Comparison of ENCODE assay signal across 1 cellular context in the genomic region with DNA sequence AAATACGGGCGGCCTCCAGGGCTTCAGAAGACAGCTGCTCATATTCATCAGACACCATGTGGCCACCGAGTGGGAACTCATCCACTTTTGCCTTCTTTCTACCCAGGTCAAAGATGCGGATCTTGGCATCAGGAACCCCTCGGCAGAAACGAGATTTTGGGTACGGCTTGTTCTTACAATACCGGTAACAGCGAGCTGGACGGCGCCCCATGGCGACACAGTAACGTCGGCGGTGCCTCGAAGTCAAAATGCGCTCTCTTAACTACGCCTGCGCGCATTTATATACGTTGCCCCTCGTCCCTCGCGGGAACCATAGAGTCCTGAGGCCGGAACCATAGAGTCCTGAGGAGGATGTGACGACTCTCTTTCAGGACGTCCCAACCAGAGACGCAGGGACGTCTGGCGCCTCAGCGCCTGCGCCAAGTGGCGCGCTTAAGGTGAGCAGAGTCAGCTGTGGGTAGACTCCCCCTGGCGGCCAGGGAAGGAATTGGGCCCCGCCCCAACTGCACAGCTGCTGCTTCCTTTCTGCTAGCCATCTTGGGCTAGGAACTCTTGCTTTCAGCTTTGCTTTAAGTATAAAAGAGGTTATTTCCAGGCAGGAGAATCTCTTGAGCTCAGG.
TF ChIP-seq lines count a peak whose summit lies in the region.

A gene (minus strand): TSS at position 256 of the 619 bp plus-strand sequence. CDS start 45 bp downstream, at position 211.

TF ChIP-seq in HCT116, 20 proteins besides CTCF, POLR2A, EP300 and RAD21 (continued from another document):
- TF ChIP-seq, protein P1, sequence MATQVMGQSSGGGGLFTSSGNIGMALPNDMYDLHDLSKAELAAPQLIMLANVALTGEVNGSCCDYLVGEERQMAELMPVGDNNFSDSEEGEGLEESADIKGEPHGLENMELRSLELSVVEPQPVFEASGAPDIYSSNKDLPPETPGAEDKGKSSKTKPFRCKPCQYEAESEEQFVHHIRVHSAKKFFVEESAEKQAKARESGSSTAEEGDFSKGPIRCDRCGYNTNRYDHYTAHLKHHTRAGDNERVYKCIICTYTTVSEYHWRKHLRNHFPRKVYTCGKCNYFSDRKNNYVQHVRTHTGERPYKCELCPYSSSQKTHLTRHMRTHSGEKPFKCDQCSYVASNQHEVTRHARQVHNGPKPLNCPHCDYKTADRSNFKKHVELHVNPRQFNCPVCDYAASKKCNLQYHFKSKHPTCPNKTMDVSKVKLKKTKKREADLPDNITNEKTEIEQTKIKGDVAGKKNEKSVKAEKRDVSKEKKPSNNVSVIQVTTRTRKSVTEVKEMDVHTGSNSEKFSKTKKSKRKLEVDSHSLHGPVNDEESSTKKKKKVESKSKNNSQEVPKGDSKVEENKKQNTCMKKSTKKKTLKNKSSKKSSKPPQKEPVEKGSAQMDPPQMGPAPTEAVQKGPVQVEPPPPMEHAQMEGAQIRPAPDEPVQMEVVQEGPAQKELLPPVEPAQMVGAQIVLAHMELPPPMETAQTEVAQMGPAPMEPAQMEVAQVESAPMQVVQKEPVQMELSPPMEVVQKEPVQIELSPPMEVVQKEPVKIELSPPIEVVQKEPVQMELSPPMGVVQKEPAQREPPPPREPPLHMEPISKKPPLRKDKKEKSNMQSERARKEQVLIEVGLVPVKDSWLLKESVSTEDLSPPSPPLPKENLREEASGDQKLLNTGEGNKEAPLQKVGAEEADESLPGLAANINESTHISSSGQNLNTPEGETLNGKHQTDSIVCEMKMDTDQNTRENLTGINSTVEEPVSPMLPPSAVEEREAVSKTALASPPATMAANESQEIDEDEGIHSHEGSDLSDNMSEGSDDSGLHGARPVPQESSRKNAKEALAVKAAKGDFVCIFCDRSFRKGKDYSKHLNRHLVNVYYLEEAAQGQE (IDR thresholded peaks at IDR 0.05; ENCODE audit: low read depth): no peak
- TF ChIP-seq EGR1 (IDR thresholded peaks at IDR 0.05; ENCODE audit: low read depth) (no peak), EZH2phosphoT487 (IDR thresholded peaks at IDR 0.05; ENCODE audit: borderline replicate concordance) (no peak), ELF1 (IDR thresholded peaks at IDR 0.05; ENCODE audit: borderline replicate concordance, low read depth) (no peak), ZFX (IDR thresholded peaks at IDR 0.05) (no peak), JUND (IDR thresholded peaks at IDR 0.05) (no peak), SRF (IDR thresholded peaks at IDR 0.05; ENCODE audit: low read depth) (no peak), POLR2AphosphoS5 (IDR thresholded peaks at IDR 0.05; ENCODE audit: low read depth, low read length) (no peak), CEBPB (IDR thresholded peaks at IDR 0.05; ENCODE audit: low read depth) (no peak)
- TF ChIP-seq, protein P2, sequence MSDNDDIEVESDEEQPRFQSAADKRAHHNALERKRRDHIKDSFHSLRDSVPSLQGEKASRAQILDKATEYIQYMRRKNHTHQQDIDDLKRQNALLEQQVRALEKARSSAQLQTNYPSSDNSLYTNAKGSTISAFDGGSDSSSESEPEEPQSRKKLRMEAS (IDR thresholded peaks at IDR 0.05): no peak
